In genomic region chr2:216246741-216247140, GRCh38 we compare ENCODE assay signal across 23 cellular contexts.
"Had no signal": no experiment of that assay in that cellular context is flagged by ENCODE, and none has a peak within 500 bp of the region (broad histone marks: within the 10 kb centered on the region; RNA-seq: fewer than 3 reads in every experiment).

No MANE protein-coding gene starts in this region.

- H3K27ac Mint-ChIP-seq: IgD-negative memory B cell had no signal

- H3K4me2 ChIP-seq: SK-N-SH had no signal

- H3K4me1 Mint-ChIP-seq: IgD-negative memory B cell had no signal

- H3K9ac ChIP-seq: SK-N-SH had no signal

- H3K27me3 Mint-ChIP-seq: IgD-negative memory B cell had no signal

- H3K4me3 Mint-ChIP-seq: IgD-negative memory B cell had no signal

- ATAC-seq: Panc1, PC-3 had no signal

- H3K9me3 ChIP-seq: SK-N-SH had no signal

- DNase-seq: KBM-7, MV-4-11, NCI-H1048, NCI-H1105, NCI-H1417, NCI-H1436 treated with DMSO at 0.1 percent for 48 hours, NCI-H187, NCI-H2029, NCI-H2081 treated with DMSO at 0.1 percent for 48 hours, NCI-H226, NCI-H446, NCI-H510A, NCI-H524 treated with DMSO at 0.1 percent for 48 hours, NCI-H69, NCI-H774, PC-3, SHP77, SK-N-SH, SW 1271 had no signal

- H3K36me3 Mint-ChIP-seq: IgD-negative memory B cell had no signal

- H3K27ac ChIP-seq: HL-60, RWPE1 had no signal
